In the genomic region with DNA sequence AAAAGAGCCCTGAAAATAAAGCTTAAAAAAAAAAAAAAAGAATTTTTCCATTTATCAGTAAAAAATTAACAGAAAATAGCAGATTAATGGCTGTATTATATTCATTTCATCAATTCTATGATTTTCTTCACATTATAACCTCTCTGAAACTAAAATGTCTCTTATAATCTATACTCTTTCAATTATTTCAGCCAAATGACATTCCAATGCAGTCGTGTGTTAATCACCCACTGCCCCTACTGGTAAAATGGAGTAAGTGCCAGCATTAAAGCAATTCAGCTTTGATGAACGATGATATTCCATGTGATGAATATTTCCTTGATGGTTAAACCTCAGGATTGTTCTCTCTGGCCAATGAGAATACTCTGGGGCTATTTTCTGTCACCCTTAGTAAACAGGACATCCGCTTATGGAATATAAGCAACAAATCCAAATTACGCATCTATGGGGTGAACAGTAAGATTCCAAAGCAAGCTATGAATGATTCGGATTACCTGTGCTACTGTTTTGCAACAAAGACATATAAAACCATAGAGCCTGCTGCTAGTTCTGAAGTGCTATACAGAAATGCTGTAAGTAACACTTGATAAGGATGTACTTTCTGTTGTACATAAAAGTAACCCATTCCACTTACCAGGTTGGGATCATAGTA, we compare ENCODE assay signal across 8 cellular contexts. TPM values are rescaled to one million over a fixed set of nuclear protein-coding genes. Genes with fewer than 3 reads are reported as not detected.
DNase-seq lines count a peak whose midpoint lies in the region; ATAC-seq, FAIRE-seq and TF ChIP-seq lines count a peak whose summit lies in the region.

No MANE protein-coding gene starts in this region.

- H3K4me3 Mint-ChIP-seq in activated CD4-positive, alpha-beta memory T cell treated with anti-CD3 and anti-CD28 coated beads, Interleukin-2, amount 10 ng/mL, durations not matched to agents 7 days and 5 days = no peak overlapping the region

- POLR2A ChIA-PET in activated CD4-positive, alpha-beta memory T cell treated with anti-CD3 and anti-CD28 coated beads, Interleukin-2, amount 10 ng/mL, durations not matched to agents 7 days and 5 days (lab: Charles Lee) = no interaction called here

- peak; percentile 74 for FAIRE-seq in A204.1 (lab: Jason Lieb, UNC)

- no peaks in the 10 kb centered on the region for H3K4me1 Mint-ChIP-seq in activated CD4-positive, alpha-beta memory T cell treated with anti-CD3 and anti-CD28 coated beads, Interleukin-2, amount 10 ng/mL, durations not matched to agents 7 days and 5 days

- TF ChIP-seq CTCF in GM12801 (IDR thresholded peaks at IDR 0.05; ENCODE audit: extremely low read depth, insufficient read length) (peak; percentile 23), astrocyte of the spinal cord (IDR thresholded peaks at IDR 0.05; ENCODE audit: low read depth, low read length) (peak; percentile 76)

- no peaks in the 10 kb centered on the region for H3K9me3 Mint-ChIP-seq in activated naive CD4-positive, alpha-beta T cell treated with anti-CD3 and anti-CD28 coated beads, Interleukin-2, amount 50 U/mL, for 72 hours
- no peaks in the 10 kb centered on the region for H3K9me3 Mint-ChIP-seq in activated CD4-positive, alpha-beta memory T cell treated with anti-CD3 and anti-CD28 coated beads, Interleukin-2, amount 10 ng/mL, durations not matched to agents 7 days and 5 days

- no peaks in the 10 kb centered on the region for H3K27me3 Mint-ChIP-seq in activated CD4-positive, alpha-beta memory T cell treated with anti-CD3 and anti-CD28 coated beads, Interleukin-2, amount 10 ng/mL, durations not matched to agents 7 days and 5 days

- intact Hi-C loops in left colon (cut with DNase I, micrococcal nuclease) = loop anchor here in 1 of 2 donors (10.0 kb wide), 1 partner anchor 195 kb away; no protein-coding TSS in a partner anchor

- no peaks in the 10 kb centered on the region for H3K36me3 Mint-ChIP-seq in activated naive CD4-positive, alpha-beta T cell treated with anti-CD3 and anti-CD28 coated beads, Interleukin-2, amount 50 U/mL, for 72 hours
- peaks cover 35% of the 10 kb centered on the region for H3K36me3 Mint-ChIP-seq in activated CD4-positive, alpha-beta memory T cell treated with anti-CD3 and anti-CD28 coated beads, Interleukin-2, amount 10 ng/mL, durations not matched to agents 7 days and 5 days (ENCODE audit: low read depth)

- peak; percentile 37 for DNase-seq in M059J (ENCODE audit: low read depth)
- peak; percentile 42 for DNase-seq in astrocyte of the spinal cord (ENCODE audit: low read depth, low spot score)
- DNase-seq in left colon = no peak
- DNase-seq in activated naive CD4-positive, alpha-beta T cell treated with anti-CD3 and anti-CD28 coated beads, Interleukin-2, amount 50 U/mL, for 72 hours (ENCODE audit: low spot score in 2 of 2) = no peak
- DNase-seq in activated CD4-positive, alpha-beta memory T cell treated with anti-CD3 and anti-CD28 coated beads, Interleukin-2, amount 10 ng/mL, durations not matched to agents 7 days and 5 days = no peak
- DNase-seq in activated CD4-positive, alpha-beta T cell treated with anti-CD3 and anti-CD28 coated beads, Interleukin-2, amount 50 U/mL, for 4 hours = no peak

- ATAC-seq in left colon = peak; percentile 67
- ATAC-seq in activated naive CD4-positive, alpha-beta T cell treated with anti-CD3 and anti-CD28 coated beads, Interleukin-2, amount 50 U/mL, for 72 hours = no peak

- in situ Hi-C loops in astrocyte of the spinal cord (cut with HindIII; ENCODE audit: low sequenced_read_pairs) = no loop called here

- no peak overlapping the region for H3K27ac Mint-ChIP-seq in activated naive CD4-positive, alpha-beta T cell treated with anti-CD3 and anti-CD28 coated beads, Interleukin-2, amount 50 U/mL, for 72 hours
- H3K27ac Mint-ChIP-seq in activated CD4-positive, alpha-beta memory T cell treated with anti-CD3 and anti-CD28 coated beads, Interleukin-2, amount 10 ng/mL, durations not matched to agents 7 days and 5 days = no peak overlapping the region

- CTCF ChIA-PET in activated CD4-positive, alpha-beta memory T cell treated with anti-CD3 and anti-CD28 coated beads, Interleukin-2, amount 10 ng/mL, durations not matched to agents 7 days and 5 days (lab: Charles Lee) = interaction anchor here (0.6 to 2.4 kb wide), 20 partner anchors 11 to 509 kb away, joined by 3 to 14 read pairs (median 4); partner anchors contain the start of genes ARL1 and GNPTAB

- no peak overlapping the region for H3K4me3 ChIP-seq in astrocyte of the spinal cord (ENCODE audit: low read depth, low read length)

RNA-seq across cellular contexts. Expression of gene SYCP3, which starts 20.3 kb away (rescaled TPM):
- total RNA-seq in M059J (2014; rRNA removed; shearing (Covaris generic)) = 0.76 TPM in 1 of 2 replicates, not detected in the other
- under 1 TPM; 0.15 to 0.20 TPM for total RNA-seq in left colon
- total RNA-seq in activated naive CD4-positive, alpha-beta T cell treated with anti-CD3 and anti-CD28 coated beads, Interleukin-2, amount 50 U/mL, for 72 hours = under 1 TPM in 1 of 2 donors, not detected in 1; 0.21 TPM
- total RNA-seq in activated CD4-positive, alpha-beta memory T cell treated with anti-CD3 and anti-CD28 coated beads, Interleukin-2, amount 10 ng/mL, durations not matched to agents 7 days and 5 days = under 1 TPM; 0.28 to 0.30 TPM

Comparison
In these comparisons a context has a peak if more than half of its experiments do, and no peak if none do; other contexts are left out.
1. DNase-seq: peak in M059J (single experiment) and astrocyte of the spinal cord (single experiment); none in left colon (0 of 2), activated naive CD4-positive, alpha-beta T cell treated with anti-CD3 and anti-CD28 coated beads, Interleukin-2, amount 50 U/mL, for 72 hours (0 of 2), activated CD4-positive, alpha-beta memory T cell treated with anti-CD3 and anti-CD28 coated beads, Interleukin-2, amount 10 ng/mL, durations not matched to agents 7 days and 5 days (single experiment) and activated CD4-positive, alpha-beta T cell treated with anti-CD3 and anti-CD28 coated beads, Interleukin-2, amount 50 U/mL, for 4 hours (0 of 2).